ENCODE assay signal across 10 cellular contexts in the genomic region with DNA sequence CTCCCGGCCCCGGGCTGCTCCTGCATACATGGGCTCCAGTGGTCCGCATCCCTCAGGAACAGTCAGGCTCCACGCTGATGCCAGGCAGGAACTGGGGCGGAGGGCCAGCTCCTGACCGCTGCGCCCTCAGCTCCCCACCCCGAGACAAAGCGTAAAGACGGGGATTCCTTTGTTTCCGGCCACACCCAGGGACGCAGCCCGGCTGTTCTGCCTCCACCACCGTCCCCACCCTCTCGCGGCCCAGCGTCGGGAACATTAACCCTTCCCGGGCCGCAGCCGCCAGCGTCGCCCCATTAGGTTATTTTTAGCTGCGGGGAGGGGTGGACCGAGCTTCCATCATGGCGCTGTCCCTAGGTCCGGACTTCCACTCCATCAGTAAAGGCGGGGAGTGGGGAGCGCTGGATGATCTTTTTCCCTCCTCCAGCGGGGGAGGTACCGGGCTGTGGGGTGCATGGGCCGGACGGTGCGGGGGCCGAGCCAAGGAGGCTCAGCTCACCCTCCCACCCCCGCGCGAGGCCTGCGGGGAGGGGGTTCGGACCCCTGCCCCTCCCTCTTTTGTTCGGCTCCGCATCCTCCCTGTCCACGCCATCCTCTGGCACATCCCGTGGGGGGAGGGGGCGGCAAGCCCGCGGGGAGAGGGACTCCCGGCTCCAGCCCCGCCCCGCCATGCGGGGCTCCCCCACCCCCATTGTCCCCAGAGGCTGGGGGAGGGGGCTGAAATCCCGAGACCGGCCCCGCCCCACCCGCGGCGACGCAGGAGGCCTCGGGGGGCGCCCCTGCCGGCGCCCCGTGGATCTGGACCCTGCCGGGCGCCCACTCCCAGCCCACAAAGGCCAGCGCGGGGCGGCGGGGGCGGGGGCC. TPM values are rescaled to one million over a fixed set of nuclear protein-coding genes. Genes with fewer than 3 reads are reported as not detected.
DNase-seq lines count a peak whose midpoint lies in the region; TF ChIP-seq lines count a peak whose summit lies in the region.
"Had no signal": no experiment of that assay in that cellular context is flagged by ENCODE, and none has a peak within 500 bp of the region (broad histone marks: within the 10 kb centered on the region; RNA-seq: fewer than 3 reads in every experiment).

No MANE protein-coding gene starts in this region.

- H3K9me3 ChIP-seq in AG04450 (ENCODE audit: control insufficient read depth, insufficient read depth, low read length) (peaks cover 21% of the 10 kb centered on the region; the same call in 1 of the 2 replicates), fibroblast of lung (ENCODE audit: control insufficient read depth, insufficient read depth, low read depth, low read length) (no peaks in the 10 kb centered on the region), neuronal stem cell (replicated peaks in 1 of 2; ENCODE audit: control insufficient read depth in 2 of 2, insufficient read depth in 1 of 2, low read depth in 1 of 2, low read length in 2 of 2) (peaks cover 0 to 2% of the 10 kb centered on the region in 2 donors)

- TF ChIP-seq CTCF in AG04450 (IDR thresholded peaks at IDR 0.05; ENCODE audit: low read depth, low read length) (no peak), fibroblast of lung (conservative IDR thresholded peaks at IDR 0.05 in 1 of 2, IDR thresholded peaks at IDR 0.05 in 1 of 2; ENCODE audit: low read depth in 1 of 2, low read length in 2 of 2) (no peak)

- H3K4me3 ChIP-seq in AG04450 (ENCODE audit: low read depth, low read length) (peak overlapping the region; percentile 49), fibroblast of lung (replicated peaks in 1 of 4; ENCODE audit: control extremely low read depth in 1 of 4, insufficient read depth in 1 of 4, low read depth in 3 of 4, low read length in 4 of 4) (peak overlapping the region in 2 of 4 experiments; percentile 42 to 43), neuronal stem cell (ENCODE audit: low read length in 2 of 2) (peak overlapping the region; percentile 87 to 95)

- no CpG with 5 or more reads among the region's 70 CpGs for WGBS in neuronal stem cell (ENCODE audit: extremely low coverage in 2 of 2, insufficient read length in 2 of 2, insufficient replicate concordance in 1 of 2), 2 donors

- H2AK5ac ChIP-seq in neuronal stem cell (ENCODE audit: low read depth, low read length) = peak overlapping the region; percentile 65

- H3K4me1 ChIP-seq in fibroblast of lung (ENCODE audit: control insufficient read depth, extremely low read depth, insufficient read depth, low read length) (no peaks in the 10 kb centered on the region), neuronal stem cell (ENCODE audit: control insufficient read depth in 2 of 2, insufficient read depth in 1 of 2, low read depth in 1 of 2, low read length in 2 of 2) (peaks cover 18 to 24% of the 10 kb centered on the region in 2 donors)

- H3K79me2 ChIP-seq in fibroblast of lung (ENCODE audit: control insufficient read depth, insufficient read depth, low read length) = no peaks in the 10 kb centered on the region

- CTCF ChIA-PET in AG04450 (lab: Charles Lee) = no interaction called here

- no peak overlapping the region for H2BK15ac ChIP-seq in neuronal stem cell (ENCODE audit: low read length)

- peak overlapping the region; percentile 88 for H2BK5ac ChIP-seq in neuronal stem cell (ENCODE audit: low read length)

- H4K8ac ChIP-seq in neuronal stem cell (ENCODE audit: low read depth, low read length) = no peak overlapping the region

- peak overlapping the region; percentile 73 for H2BK120ac ChIP-seq in neuronal stem cell (ENCODE audit: low read depth, low read length)

- H3K27ac ChIP-seq in AG04450 (ENCODE audit: low read depth, low read length) (no peak overlapping the region), fibroblast of lung (ENCODE audit: insufficient read depth, low read length) (no peak overlapping the region), neuronal stem cell (replicated peaks; ENCODE audit: low read length) (no peak overlapping the region)

- H4K20me1 ChIP-seq in fibroblast of lung (ENCODE audit: control insufficient read depth, extremely low read depth, insufficient read depth, low read length) = peaks cover 2% of the 10 kb centered on the region

- H3K14ac ChIP-seq in neuronal stem cell (ENCODE audit: low read length) = no peak overlapping the region

- H3K18ac ChIP-seq in neuronal stem cell (ENCODE audit: low read length) = peak overlapping the region; percentile 97

- no peak overlapping the region for H3K4me2 ChIP-seq in fibroblast of lung (ENCODE audit: extremely low read depth, insufficient read depth, low read length)
- peak overlapping the region; percentile 68 for H3K4me2 ChIP-seq in neuronal stem cell (ENCODE audit: insufficient read depth, low read length, poor library complexity, severe bottlenecking)

- H3K27me3 ChIP-seq in AG04450 (ENCODE audit: control insufficient read depth, insufficient read depth, low read length) (peaks cover 52% of the 10 kb centered on the region), fibroblast of lung (ENCODE audit: control insufficient read depth, insufficient read depth, low read length) (peaks cover 44% of the 10 kb centered on the region), neuronal stem cell (ENCODE audit: control insufficient read depth in 3 of 3, insufficient read depth in 3 of 3, low read depth in 1 of 3, low read length in 3 of 3) (peaks cover 13 to 31% (median 19%) of the 10 kb centered on the region in 3 experiments)

- H3K79me1 ChIP-seq in neuronal stem cell (ENCODE audit: low read depth, low read length) = peaks cover 17% of the 10 kb centered on the region

- no peak overlapping the region for H4K91ac ChIP-seq in neuronal stem cell (ENCODE audit: low read depth, low read length, poor library complexity)

- H3K9ac ChIP-seq in fibroblast of lung (ENCODE audit: insufficient read depth, low read length) (no peak overlapping the region), neuronal stem cell (ENCODE audit: low read depth, low read length, poor library complexity) (peak overlapping the region; percentile 93)

- POLR2A ChIA-PET in AG04450 (lab: Yijun Ruan, JAX) = no interaction called here

- peak overlapping the region; percentile 17 for H2BK12ac ChIP-seq in neuronal stem cell (ENCODE audit: low read length)

- H3K4ac ChIP-seq in neuronal stem cell (ENCODE audit: low read length) = peak overlapping the region; percentile 42

- no peak overlapping the region for H2AFZ ChIP-seq in fibroblast of lung (ENCODE audit: low read length)
- peak overlapping the region; percentile 94 for H2AFZ ChIP-seq in neuronal stem cell (ENCODE audit: low read length)

- DNase-seq in AG04450 (ENCODE audit: low read depth, low spot score) = no peak
- DNase-seq in NCI-H2196 treated with DMSO at 0.1 percent for 48 hours (lab: John Stamatoyannopoulos, UW; ENCODE audit: unreplicated experiment) = peak; percentile 29
- DNase-seq in fibroblast of lung (ENCODE audit: low read depth in 2 of 2) = peak; percentile 14 to 25
- no peak for DNase-seq in neuronal stem cell (ENCODE audit: low spot score)
- DNase-seq in dermis blood vessel endothelial cell = no peak
- DNase-seq in AG08396 (ENCODE audit: low spot score) = no peak
- no peak for DNase-seq in NCI-H1694 (lab: John Stamatoyannopoulos, UW)
- no peak for DNase-seq in HPDE6-E6E7 (ENCODE audit: extremely low spot score)
- DNase-seq: activated CD8-positive, alpha-beta T cell treated with anti-CD3 and anti-CD28 coated beads, Interleukin-2, amount 10 ng/mL, durations not matched to agents 7 days and 5 days; stimulated activated CD4-positive, alpha-beta T cell treated with anti-CD3 and anti-CD28 coated beads, Interleukin-15, amount 100 ng/mL, for 24 hours had no signal

- peak overlapping the region; percentile 82 for H3K23ac ChIP-seq in neuronal stem cell (ENCODE audit: low read depth, low read length, poor library complexity)

- H3K36me3 ChIP-seq in fibroblast of lung (ENCODE audit: control insufficient read depth, insufficient read depth, low read length) = no peaks in the 10 kb centered on the region
- peaks cover 0 to 21% of the 10 kb centered on the region in 2 donors for H3K36me3 ChIP-seq in neuronal stem cell (replicated peaks in 1 of 2; ENCODE audit: control insufficient read depth in 2 of 2, insufficient read depth in 2 of 2, low read length in 2 of 2)

RNA-seq across cellular contexts. Expression of gene CRMP1, which starts 5.3 kb away (rescaled TPM):
- polyA plus RNA-seq in AG04450 (2011; rRNA removed) = 5.6 and 6.2 TPM in 2 replicates
- polyA minus RNA-seq in AG04450 (2011; rRNA and poly(A)+ RNA removed) = 5.2 and 6.9 TPM in 2 replicates
- total RNA-seq in fibroblast of lung = 0.33 and 1.5 TPM in 2 replicates
- polyA plus RNA-seq in fibroblast of lung = 0.02 and 2.7 TPM in 2 replicates
- 4.2 and 6.6 TPM in 2 replicates for polyA plus RNA-seq in fibroblast of lung (2012)
- polyA minus RNA-seq in fibroblast of lung (ENCODE audit: low replicate concordance) = 7.1 TPM in 1 of 2 replicates, not detected in the other
- 122 TPM for polyA plus RNA-seq in neuronal stem cell (2013, experiment 1 of 2)
- 121 TPM for polyA plus RNA-seq in neuronal stem cell (2013, experiment 2 of 2)
- 0.34 and 0.37 TPM in 2 replicates for total RNA-seq in dermis blood vessel endothelial cell
- total RNA-seq: activated CD8-positive, alpha-beta T cell treated with anti-CD3 and anti-CD28 coated beads, Interleukin-2, amount 10 ng/mL, durations not matched to agents 7 days and 5 days had no signal

Comparison
In these comparisons a context has a peak if more than half of its experiments do, and no peak if none do; other contexts are left out.
1. DNase-seq: peak in NCI-H2196 treated with DMSO at 0.1 percent for 48 hours (single experiment) and fibroblast of lung (2 of 2); none in AG04450 (single experiment), neuronal stem cell (single experiment), dermis blood vessel endothelial cell (single experiment), AG08396 (single experiment), NCI-H1694 (single experiment) and HPDE6-E6E7 (single experiment).